Comparison of ENCODE assay signal across 1 cellular context in genomic region chr19:3627351-3627723, GRCh38.
A peak's percentile ranks its signal among the peaks of the same experiment; 100 is the strongest.
TF ChIP-seq lines count a peak whose summit lies in the region.

No MANE protein-coding gene starts in this region.

TF ChIP-seq in HEK293, 187 proteins besides CTCF, POLR2A, EP300 and RAD21 (continued from another document):
- TF ChIP-seq ZNF639 (tag by site-specific recombination; IDR thresholded peaks at IDR 0.05) = peak; percentile 48; the same call in 1 of the 2 replicates
- TF ChIP-seq ZNF184 (tag by site-specific recombination; IDR thresholded peaks at IDR 0.05) = 0 out of 2 replicates have a peak, but pooled peaks have one; percentile 41
- TF ChIP-seq ZNF580 (tag by site-specific recombination; IDR thresholded peaks at IDR 0.05) = peak; percentile 73; the same call in 1 of the 2 replicates
- TF ChIP-seq ZNF133 (tag by site-specific recombination; IDR thresholded peaks at IDR 0.05) = no peak
- TF ChIP-seq PRDM4 (tag by site-specific recombination; IDR thresholded peaks at IDR 0.05) = peak; percentile 45; the same call in 1 of the 2 replicates
- no peak for TF ChIP-seq ZNF175 (tag by site-specific recombination; IDR thresholded peaks at IDR 0.05)
- no peak for TF ChIP-seq PATZ1 (tag by site-specific recombination; IDR thresholded peaks at IDR 0.05)
- TF ChIP-seq ZSCAN5A (tag by site-specific recombination; IDR thresholded peaks at IDR 0.05) = 0 out of 2 replicates have a peak, but pooled peaks have one; percentile 47
- TF ChIP-seq INSM2 (tag by site-specific recombination; IDR thresholded peaks at IDR 0.05) = peak; percentile 25; the same call in 1 of the 2 replicates
- no peak for TF ChIP-seq SP3 (tag by site-specific recombination; IDR thresholded peaks at IDR 0.05)
- TF ChIP-seq ZNF549 (tag by site-specific recombination; IDR thresholded peaks at IDR 0.05) = no peak
- TF ChIP-seq ZSCAN4 (tag by site-specific recombination; IDR thresholded peaks at IDR 0.05) = no peak
- TF ChIP-seq BCL11B (tag by site-specific recombination; IDR thresholded peaks at IDR 0.05; ENCODE audit: low read depth) = 0 out of 2 replicates have a peak, but pooled peaks have one; percentile 48
- TF ChIP-seq GLI4 (tag by site-specific recombination; IDR thresholded peaks at IDR 0.05) = 0 out of 2 replicates have a peak, but pooled peaks have one; percentile 21
- TF ChIP-seq ZFP3 (tag by site-specific recombination; IDR thresholded peaks at IDR 0.05; ENCODE audit: low read depth) = no peak
- peak; percentile 9; the same call in 1 of the 2 replicates for TF ChIP-seq HIC1 (tag by site-specific recombination; IDR thresholded peaks at IDR 0.05)
- 0 out of 2 replicates have a peak, but pooled peaks have one; percentile 20 for TF ChIP-seq REPIN1 (tag by site-specific recombination; IDR thresholded peaks at IDR 0.05; ENCODE audit: low read depth)
- TF ChIP-seq ZNF19 (tag by site-specific recombination; IDR thresholded peaks at IDR 0.05; ENCODE audit: low read depth) = no peak
- TF ChIP-seq ZNF24 (tag by site-specific recombination; IDR thresholded peaks at IDR 0.05) = peak; percentile 55; the same call in 1 of the 2 replicates
- peak; percentile 17; the same call in 1 of the 2 replicates for TF ChIP-seq ZNF623 (tag by site-specific recombination; IDR thresholded peaks at IDR 0.05)
- no peak for TF ChIP-seq KLF8 (tag by site-specific recombination; IDR thresholded peaks at IDR 0.05)
- TF ChIP-seq ZSCAN30 (tag by site-specific recombination; IDR thresholded peaks at IDR 0.05) = peak; percentile 52; the same call in 1 of the 2 replicates
- TF ChIP-seq ZNF791 (tag by site-specific recombination; IDR thresholded peaks at IDR 0.05) = 0 out of 2 replicates have a peak, but pooled peaks have one; percentile 15
- TF ChIP-seq MZF1 (tag by site-specific recombination; IDR thresholded peaks at IDR 0.05; ENCODE audit: borderline replicate concordance) = peak; percentile 96
